In genomic region chr1:214331827-214332423, GRCh38 we compare ENCODE assay signal across 8 cellular contexts. TPM values are rescaled to one million over a fixed set of nuclear protein-coding genes. Genes with fewer than 3 reads are reported as not detected.
DNase-seq lines count a peak whose midpoint lies in the region; ATAC-seq and TF ChIP-seq lines count a peak whose summit lies in the region.

No MANE protein-coding gene starts in this region.

- peak; percentile 90 for TF ChIP-seq CTCF in NB4 (IDR thresholded peaks at IDR 0.05; ENCODE audit: low read depth, low read length)
- peak; percentile 84 for TF ChIP-seq CTCF in epithelial cell of esophagus (IDR thresholded peaks at IDR 0.05; ENCODE audit: insufficient read depth, low read depth, low read length, missing control alignments)
- peak; percentile 77 for TF ChIP-seq CTCF in neural crest cell (conservative IDR thresholded peaks at IDR 0.05)

- no peaks in the 10 kb centered on the region for H3K9me3 Mint-ChIP-seq in neural crest cell

- TF ChIP-seq POLR2A in NB4 (IDR thresholded peaks at IDR 0.05; ENCODE audit: extremely low read depth, insufficient read length) = no peak

- no peaks in the 10 kb centered on the region for H3K36me3 Mint-ChIP-seq in neural crest cell (ENCODE audit: low read depth)

- no peaks in the 10 kb centered on the region for H3K27me3 Mint-ChIP-seq in neural crest cell (ENCODE audit: low read depth)

- H3K4me3 Mint-ChIP-seq in neural crest cell = no peak overlapping the region

- ATAC-seq in GM21367 (IDR thresholded peaks at IDR 0.05; ENCODE audit: unreplicated experiment) = peak; percentile 42
- ATAC-seq in GM18858 (IDR thresholded peaks at IDR 0.05; ENCODE audit: unreplicated experiment) = no peak

- DNase-seq in DMS53 (lab: John Stamatoyannopoulos, UW) (peak; percentile 74), NB4 (ENCODE audit: low read depth) (peak; percentile 62), epithelial cell of esophagus (ENCODE audit: low read depth) (peak; percentile 76), neural crest cell (ENCODE audit: low read depth, low spot score) (peak; percentile 65), ureter (ENCODE audit: low spot score) (peak; percentile 55)
- peak; percentile 52 for DNase-seq in activated CD4-positive, alpha-beta T cell treated with anti-CD3 and anti-CD28 coated beads, Interleukin-2, amount 50 U/mL, for 1 hour

- no peak overlapping the region for H3K27ac Mint-ChIP-seq in neural crest cell (ENCODE audit: unreplicated experiment)

- H3K4me3 ChIP-seq in NB4 (ENCODE audit: low read depth, low read length) = no peak overlapping the region
- H3K4me3 ChIP-seq in epithelial cell of esophagus (ENCODE audit: low read length) = no peak overlapping the region

- H3K4me1 Mint-ChIP-seq in neural crest cell = peaks cover 7% of the 10 kb centered on the region

RNA-seq across cellular contexts. Expression of gene SMYD2, which starts 51.0 kb away (rescaled TPM):
- total RNA-seq in neural crest cell (59.3 and 62.9 TPM in 2 replicates), ureter (48.8 TPM)
